ENCODE assay signal across 1 cellular context in the genomic region with DNA sequence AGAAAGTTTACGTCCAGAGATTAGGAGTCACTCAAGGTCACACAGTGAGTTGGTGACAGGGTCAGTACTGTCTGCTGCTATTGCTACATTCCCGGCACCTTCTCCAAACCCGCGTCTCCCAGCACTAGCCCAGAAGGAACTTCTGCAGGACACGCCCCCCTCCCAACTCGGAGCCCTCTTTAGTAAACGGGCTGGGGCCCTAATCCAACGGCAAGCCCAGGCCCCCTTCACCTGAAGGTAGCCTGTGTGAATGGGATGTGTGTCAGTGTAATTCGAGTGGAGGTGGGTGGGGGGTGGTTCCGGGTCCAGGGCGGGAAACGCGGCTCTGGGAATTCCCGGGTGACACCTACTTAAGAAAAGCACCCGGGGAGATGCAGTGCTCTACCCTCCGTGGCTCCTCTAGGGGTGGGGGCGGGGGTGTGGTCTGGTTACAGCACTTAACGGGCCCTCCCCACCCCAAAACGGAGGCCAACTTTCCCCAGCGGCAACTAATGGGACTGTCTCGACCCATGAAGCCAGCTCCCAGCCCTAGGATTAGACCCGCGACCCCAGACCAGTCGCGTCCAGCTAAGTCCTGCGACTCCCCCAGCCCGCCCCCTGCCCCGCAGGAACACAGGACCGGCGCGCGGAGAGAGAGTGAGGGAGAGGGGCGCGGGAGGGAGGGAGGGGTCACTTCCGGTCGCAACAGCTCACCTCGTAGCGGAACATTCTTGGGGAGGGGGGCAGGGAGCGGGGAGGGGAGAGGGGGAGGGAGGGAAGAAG.
TF ChIP-seq lines count a peak whose summit lies in the region.

No MANE protein-coding gene starts in this region.

TF ChIP-seq in GM12878, 131 proteins besides CTCF, POLR2A, EP300 and RAD21 (continued from another document and continues in another):
- TF ChIP-seq MXI1 (IDR thresholded peaks at IDR 0.05; ENCODE audit: low read depth, low read length) (no peak), WRNIP1 (IDR thresholded peaks at IDR 0.05; ENCODE audit: borderline replicate concordance, low read depth, low read length) (no peak), ESRRA (IDR thresholded peaks at IDR 0.05; ENCODE audit: low read length) (peak; percentile 36; the same call in 1 of the 2 replicates), CEBPB (IDR thresholded peaks at IDR 0.05; ENCODE audit: borderline replicate concordance in 1 of 2, low read depth in 2 of 2, low read length in 2 of 2) (no peak), LARP7 (IDR thresholded peaks at IDR 0.05) (0 out of 2 replicates have a peak, but pooled peaks have one; percentile 38), SMAD1 (IDR thresholded peaks at IDR 0.05; ENCODE audit: low read depth, partially characterized antibody) (peak; percentile 20), NBN (IDR thresholded peaks at IDR 0.05) (peak; percentile 33; the same call in 1 of the 2 replicates), TBL1XR1 (IDR thresholded peaks at IDR 0.05; ENCODE audit: low read depth, low read length) (no peak), ZZZ3 (IDR thresholded peaks at IDR 0.05; ENCODE audit: control insufficient read depth, insufficient read length, low read depth) (no peak), TCF7 (IDR thresholded peaks at IDR 0.05; ENCODE audit: borderline replicate concordance) (no peak), NFIC (IDR thresholded peaks at IDR 0.05; ENCODE audit: low read depth, low read length) (no peak), BACH1 (IDR thresholded peaks at IDR 0.05; ENCODE audit: borderline replicate concordance) (no peak), SUPT20H (IDR thresholded peaks at IDR 0.05; ENCODE audit: borderline replicate concordance, control insufficient read depth, low read depth, low read length) (no peak), RB1 (IDR thresholded peaks at IDR 0.05; ENCODE audit: borderline replicate concordance) (peak; percentile 60; the same call in 1 of the 2 replicates), IKZF1 (conservative IDR thresholded peaks at IDR 0.05) (peak; percentile 24; the same call in 1 of the 2 replicates), CREB1 (IDR thresholded peaks at IDR 0.05; ENCODE audit: low read depth) (peak; percentile 40; the same call in 1 of the 2 replicates), EGR1 (IDR thresholded peaks at IDR 0.05; ENCODE audit: borderline replicate concordance in 1 of 2, low read depth in 2 of 2, low read length in 2 of 2) (peak in 1 of 2 experiments; percentile 61; a peak in 1 of 3 replicates), STAT1 (conservative IDR thresholded peaks at IDR 0.05) (no peak), RELA (IDR thresholded peaks at IDR 0.05; ENCODE audit: borderline replicate concordance, partially characterized antibody) (peak; percentile 40), CHD4 (IDR thresholded peaks at IDR 0.05) (no peak), KAT2A (conservative IDR thresholded peaks at IDR 0.05; ENCODE audit: control insufficient read depth, low read depth, low read length) (no peak), NFXL1 (IDR thresholded peaks at IDR 0.05; ENCODE audit: borderline replicate concordance) (no peak), TCF3 (IDR thresholded peaks at IDR 0.05; ENCODE audit: borderline replicate concordance, insufficient read depth, low read depth, low read length) (no peak), BCL11A (IDR thresholded peaks at IDR 0.05; ENCODE audit: low read depth, low read length) (no peak), IRF5 (IDR thresholded peaks at IDR 0.05; ENCODE audit: borderline replicate concordance) (no peak), CHD2 (IDR thresholded peaks at IDR 0.05; ENCODE audit: borderline replicate concordance, low read depth, low read length) (no peak), CHD1 (IDR thresholded peaks at IDR 0.05; ENCODE audit: low read depth, low read length) (no peak), NFYA (IDR thresholded peaks at IDR 0.05; ENCODE audit: borderline replicate concordance, low read depth, low read length) (no peak), FOS (IDR thresholded peaks at IDR 0.05; ENCODE audit: borderline replicate concordance, extremely low read depth, insufficient read length) (no peak), USF2 (IDR thresholded peaks at IDR 0.05; ENCODE audit: borderline replicate concordance, low read depth, low read length) (no peak), PAX5 (IDR thresholded peaks at IDR 0.05; ENCODE audit: borderline replicate concordance, low read depth, low read length) (no peak), POU2F2 (IDR thresholded peaks at IDR 0.05; ENCODE audit: borderline replicate concordance, low read depth, low read length) (0 out of 3 replicates have a peak, but pooled peaks have one; percentile 47), SMARCA5 (IDR thresholded peaks at IDR 0.05) (no peak), TAF1 (IDR thresholded peaks at IDR 0.05; ENCODE audit: borderline replicate concordance, low read depth, low read length) (peak; percentile 31; the same call in 1 of the 2 replicates), KDM1A (IDR thresholded peaks at IDR 0.05; ENCODE audit: borderline replicate concordance) (no peak), IKZF2 (IDR thresholded peaks at IDR 0.05) (peak; percentile 46 to 48)
- TF ChIP-seq, protein P1, sequence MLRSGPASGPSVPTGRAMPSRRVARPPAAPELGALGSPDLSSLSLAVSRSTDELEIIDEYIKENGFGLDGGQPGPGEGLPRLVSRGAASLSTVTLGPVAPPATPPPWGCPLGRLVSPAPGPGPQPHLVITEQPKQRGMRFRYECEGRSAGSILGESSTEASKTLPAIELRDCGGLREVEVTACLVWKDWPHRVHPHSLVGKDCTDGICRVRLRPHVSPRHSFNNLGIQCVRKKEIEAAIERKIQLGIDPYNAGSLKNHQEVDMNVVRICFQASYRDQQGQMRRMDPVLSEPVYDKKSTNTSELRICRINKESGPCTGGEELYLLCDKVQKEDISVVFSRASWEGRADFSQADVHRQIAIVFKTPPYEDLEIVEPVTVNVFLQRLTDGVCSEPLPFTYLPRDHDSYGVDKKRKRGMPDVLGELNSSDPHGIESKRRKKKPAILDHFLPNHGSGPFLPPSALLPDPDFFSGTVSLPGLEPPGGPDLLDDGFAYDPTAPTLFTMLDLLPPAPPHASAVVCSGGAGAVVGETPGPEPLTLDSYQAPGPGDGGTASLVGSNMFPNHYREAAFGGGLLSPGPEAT (IDR thresholded peaks at IDR 0.05; ENCODE audit: low read depth) = 0 out of 2 replicates have a peak, but pooled peaks have one; percentile 12
- TF ChIP-seq, protein P2, sequence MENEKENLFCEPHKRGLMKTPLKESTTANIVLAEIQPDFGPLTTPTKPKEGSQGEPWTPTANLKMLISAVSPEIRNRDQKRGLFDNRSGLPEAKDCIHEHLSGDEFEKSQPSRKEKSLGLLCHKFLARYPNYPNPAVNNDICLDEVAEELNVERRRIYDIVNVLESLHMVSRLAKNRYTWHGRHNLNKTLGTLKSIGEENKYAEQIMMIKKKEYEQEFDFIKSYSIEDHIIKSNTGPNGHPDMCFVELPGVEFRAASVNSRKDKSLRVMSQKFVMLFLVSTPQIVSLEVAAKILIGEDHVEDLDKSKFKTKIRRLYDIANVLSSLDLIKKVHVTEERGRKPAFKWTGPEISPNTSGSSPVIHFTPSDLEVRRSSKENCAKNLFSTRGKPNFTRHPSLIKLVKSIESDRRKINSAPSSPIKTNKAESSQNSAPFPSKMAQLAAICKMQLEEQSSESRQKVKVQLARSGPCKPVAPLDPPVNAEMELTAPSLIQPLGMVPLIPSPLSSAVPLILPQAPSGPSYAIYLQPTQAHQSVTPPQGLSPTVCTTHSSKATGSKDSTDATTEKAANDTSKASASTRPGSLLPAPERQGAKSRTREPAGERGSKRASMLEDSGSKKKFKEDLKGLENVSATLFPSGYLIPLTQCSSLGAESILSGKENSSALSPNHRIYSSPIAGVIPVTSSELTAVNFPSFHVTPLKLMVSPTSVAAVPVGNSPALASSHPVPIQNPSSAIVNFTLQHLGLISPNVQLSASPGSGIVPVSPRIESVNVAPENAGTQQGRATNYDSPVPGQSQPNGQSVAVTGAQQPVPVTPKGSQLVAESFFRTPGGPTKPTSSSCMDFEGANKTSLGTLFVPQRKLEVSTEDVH (IDR thresholded peaks at IDR 0.05; ENCODE audit: low read depth, partially characterized antibody) = peak; percentile 61
- TF ChIP-seq, protein P3, sequence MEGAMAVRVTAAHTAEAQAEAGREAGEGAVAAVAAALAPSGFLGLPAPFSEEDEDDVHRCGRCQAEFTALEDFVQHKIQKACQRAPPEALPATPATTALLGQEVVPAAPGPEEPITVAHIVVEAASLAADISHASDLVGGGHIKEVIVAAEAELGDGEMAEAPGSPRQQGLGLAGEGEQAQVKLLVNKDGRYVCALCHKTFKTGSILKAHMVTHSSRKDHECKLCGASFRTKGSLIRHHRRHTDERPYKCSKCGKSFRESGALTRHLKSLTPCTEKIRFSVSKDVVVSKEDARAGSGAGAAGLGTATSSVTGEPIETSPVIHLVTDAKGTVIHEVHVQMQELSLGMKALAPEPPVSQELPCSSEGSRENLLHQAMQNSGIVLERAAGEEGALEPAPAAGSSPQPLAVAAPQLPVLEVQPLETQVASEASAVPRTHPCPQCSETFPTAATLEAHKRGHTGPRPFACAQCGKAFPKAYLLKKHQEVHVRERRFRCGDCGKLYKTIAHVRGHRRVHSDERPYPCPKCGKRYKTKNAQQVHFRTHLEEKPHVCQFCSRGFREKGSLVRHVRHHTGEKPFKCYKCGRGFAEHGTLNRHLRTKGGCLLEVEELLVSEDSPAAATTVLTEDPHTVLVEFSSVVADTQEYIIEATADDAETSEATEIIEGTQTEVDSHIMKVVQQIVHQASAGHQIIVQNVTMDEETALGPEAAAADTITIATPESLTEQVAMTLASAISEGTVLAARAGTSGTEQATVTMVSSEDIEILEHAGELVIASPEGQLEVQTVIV (IDR thresholded peaks at IDR 0.05; ENCODE audit: borderline replicate concordance, partially characterized antibody) = no peak
- TF ChIP-seq, protein P4, sequence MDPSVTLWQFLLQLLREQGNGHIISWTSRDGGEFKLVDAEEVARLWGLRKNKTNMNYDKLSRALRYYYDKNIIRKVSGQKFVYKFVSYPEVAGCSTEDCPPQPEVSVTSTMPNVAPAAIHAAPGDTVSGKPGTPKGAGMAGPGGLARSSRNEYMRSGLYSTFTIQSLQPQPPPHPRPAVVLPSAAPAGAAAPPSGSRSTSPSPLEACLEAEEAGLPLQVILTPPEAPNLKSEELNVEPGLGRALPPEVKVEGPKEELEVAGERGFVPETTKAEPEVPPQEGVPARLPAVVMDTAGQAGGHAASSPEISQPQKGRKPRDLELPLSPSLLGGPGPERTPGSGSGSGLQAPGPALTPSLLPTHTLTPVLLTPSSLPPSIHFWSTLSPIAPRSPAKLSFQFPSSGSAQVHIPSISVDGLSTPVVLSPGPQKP (IDR thresholded peaks at IDR 0.05; ENCODE audit: low read depth, low read length) = no peak
- TF ChIP-seq, protein P5, sequence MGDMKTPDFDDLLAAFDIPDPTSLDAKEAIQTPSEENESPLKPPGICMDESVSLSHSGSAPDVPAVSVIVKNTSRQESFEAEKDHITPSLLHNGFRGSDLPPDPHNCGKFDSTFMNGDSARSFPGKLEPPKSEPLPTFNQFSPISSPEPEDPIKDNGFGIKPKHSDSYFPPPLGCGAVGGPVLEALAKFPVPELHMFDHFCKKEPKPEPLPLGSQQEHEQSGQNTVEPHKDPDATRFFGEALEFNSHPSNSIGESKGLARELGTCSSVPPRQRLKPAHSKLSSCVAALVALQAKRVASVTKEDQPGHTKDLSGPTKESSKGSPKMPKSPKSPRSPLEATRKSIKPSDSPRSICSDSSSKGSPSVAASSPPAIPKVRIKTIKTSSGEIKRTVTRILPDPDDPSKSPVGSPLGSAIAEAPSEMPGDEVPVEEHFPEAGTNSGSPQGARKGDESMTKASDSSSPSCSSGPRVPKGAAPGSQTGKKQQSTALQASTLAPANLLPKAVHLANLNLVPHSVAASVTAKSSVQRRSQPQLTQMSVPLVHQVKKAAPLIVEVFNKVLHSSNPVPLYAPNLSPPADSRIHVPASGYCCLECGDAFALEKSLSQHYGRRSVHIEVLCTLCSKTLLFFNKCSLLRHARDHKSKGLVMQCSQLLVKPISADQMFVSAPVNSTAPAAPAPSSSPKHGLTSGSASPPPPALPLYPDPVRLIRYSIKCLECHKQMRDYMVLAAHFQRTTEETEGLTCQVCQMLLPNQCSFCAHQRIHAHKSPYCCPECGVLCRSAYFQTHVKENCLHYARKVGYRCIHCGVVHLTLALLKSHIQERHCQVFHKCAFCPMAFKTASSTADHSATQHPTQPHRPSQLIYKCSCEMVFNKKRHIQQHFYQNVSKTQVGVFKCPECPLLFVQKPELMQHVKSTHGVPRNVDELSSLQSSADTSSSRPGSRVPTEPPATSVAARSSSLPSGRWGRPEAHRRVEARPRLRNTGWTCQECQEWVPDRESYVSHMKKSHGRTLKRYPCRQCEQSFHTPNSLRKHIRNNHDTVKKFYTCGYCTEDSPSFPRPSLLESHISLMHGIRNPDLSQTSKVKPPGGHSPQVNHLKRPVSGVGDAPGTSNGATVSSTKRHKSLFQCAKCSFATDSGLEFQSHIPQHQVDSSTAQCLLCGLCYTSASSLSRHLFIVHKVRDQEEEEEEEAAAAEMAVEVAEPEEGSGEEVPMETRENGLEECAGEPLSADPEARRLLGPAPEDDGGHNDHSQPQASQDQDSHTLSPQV (IDR thresholded peaks at IDR 0.05) = no peak
- TF ChIP-seq, protein P6, sequence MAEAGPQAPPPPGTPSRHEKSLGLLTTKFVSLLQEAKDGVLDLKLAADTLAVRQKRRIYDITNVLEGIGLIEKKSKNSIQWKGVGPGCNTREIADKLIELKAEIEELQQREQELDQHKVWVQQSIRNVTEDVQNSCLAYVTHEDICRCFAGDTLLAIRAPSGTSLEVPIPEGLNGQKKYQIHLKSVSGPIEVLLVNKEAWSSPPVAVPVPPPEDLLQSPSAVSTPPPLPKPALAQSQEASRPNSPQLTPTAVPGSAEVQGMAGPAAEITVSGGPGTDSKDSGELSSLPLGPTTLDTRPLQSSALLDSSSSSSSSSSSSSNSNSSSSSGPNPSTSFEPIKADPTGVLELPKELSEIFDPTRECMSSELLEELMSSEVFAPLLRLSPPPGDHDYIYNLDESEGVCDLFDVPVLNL (IDR thresholded peaks at IDR 0.05; ENCODE audit: low read depth, low read length) = peak; percentile 67
